In genomic region chr13:107252021-107252420, GRCh38 we compare ENCODE assay signal across 26 cellular contexts.
"Had no signal": no experiment of that assay in that cellular context is flagged by ENCODE, and none has a peak within 500 bp of the region (broad histone marks: within the 10 kb centered on the region; RNA-seq: fewer than 3 reads in every experiment).

No MANE protein-coding gene starts in this region.

- H3K36me3 ChIP-seq: ascending aorta, breast epithelium, cardiac muscle cell, colonic mucosa, WERI-Rb-1 had no signal

- H3K27ac ChIP-seq: ascending aorta, breast epithelium, cardiac muscle cell, colonic mucosa, WERI-Rb-1 had no signal

- H3K9me3 ChIP-seq: ascending aorta, breast epithelium, colonic mucosa had no signal

- H3K4me3 ChIP-seq: ascending aorta, breast epithelium, cardiac muscle cell, colonic mucosa had no signal

- H3K4me1 Mint-ChIP-seq: activated B cell treated with CpG ODN at 0.5 μM for 24 hours; activated naive CD4-positive, alpha-beta T cell treated with anti-CD3 and anti-CD28 coated beads, Interleukin-2, amount 10 ng/mL, durations not matched to agents 7 days and 5 days; activated naive CD8-positive, alpha-beta T cell treated with anti-CD3 and anti-CD28 coated beads, Interleukin-2, amount 10 ng/mL, durations not matched to agents 7 days and 5 days; activated T-helper 17 cell treated with anti-CD3 and anti-CD28 coated beads, Interleukin-2, amount 50 U/mL, for 72 hours; T-helper 17 cell had no signal

- H3K27me3 ChIP-seq: ascending aorta, breast epithelium, cardiac muscle cell, colonic mucosa had no signal

- H3K4me1 ChIP-seq: ascending aorta, breast epithelium, colonic mucosa had no signal

- H3K27ac Mint-ChIP-seq: activated B cell treated with CpG ODN at 0.5 μM for 24 hours; activated CD8-positive, alpha-beta T cell treated with anti-CD3 and anti-CD28 coated beads for 36 hours; activated naive CD4-positive, alpha-beta T cell treated with anti-CD3 and anti-CD28 coated beads, Interleukin-2, amount 10 ng/mL, durations not matched to agents 7 days and 5 days; activated naive CD4-positive, alpha-beta T cell treated with anti-CD3 and anti-CD28 coated beads, Interleukin-2, amount 50 U/mL, for 72 hours; activated naive CD8-positive, alpha-beta T cell treated with anti-CD3 and anti-CD28 coated beads, Interleukin-2, amount 10 ng/mL, durations not matched to agents 7 days and 5 days; activated T-helper 17 cell treated with anti-CD3 and anti-CD28 coated beads, Interleukin-2, amount 50 U/mL, for 72 hours; brain; T-helper 17 cell; T-helper 2 cell treated with Interferon-gamma antibody and Interleukin-4, amounts not matched to agents 5 μg/mL and 100 μg/mL, for 36 hours had no signal

- H3K27me3 Mint-ChIP-seq: activated B cell treated with CpG ODN at 0.5 μM for 24 hours; activated CD8-positive, alpha-beta T cell treated with anti-CD3 and anti-CD28 coated beads for 36 hours; activated naive CD4-positive, alpha-beta T cell treated with anti-CD3 and anti-CD28 coated beads, Interleukin-2, amount 10 ng/mL, durations not matched to agents 7 days and 5 days; activated T-helper 17 cell treated with anti-CD3 and anti-CD28 coated beads, Interleukin-2, amount 50 U/mL, for 72 hours; brain; T-helper 17 cell had no signal

- DNase-seq: activated B cell treated with CpG ODN at 0.5 μM for 24 hours; activated CD4-positive, alpha-beta T cell treated with anti-CD3 and anti-CD28 coated beads for 48 hours; activated CD4-positive, alpha-beta T cell treated with anti-CD3 and anti-CD28 coated beads, Interleukin-2, amount 50 U/mL, for 1 hour; activated CD4-positive, alpha-beta T cell treated with anti-CD3 and anti-CD28 coated beads, Interleukin-2, amount 50 U/mL, for 48 hours; activated CD8-positive, alpha-beta memory T cell treated with anti-CD3 and anti-CD28 coated beads for 24 hours; activated CD8-positive, alpha-beta T cell treated with anti-CD3 and anti-CD28 coated beads for 36 hours; activated effector memory CD4-positive, alpha-beta T cell treated with Interleukin-2 at 50 U/mL for 16 hours; activated naive CD4-positive, alpha-beta T cell treated with anti-CD3 and anti-CD28 coated beads, Interleukin-2, amount 10 ng/mL, durations not matched to agents 7 days and 5 days; activated naive CD8-positive, alpha-beta T cell treated with anti-CD3 and anti-CD28 coated beads, Interleukin-2, amount 10 ng/mL, durations not matched to agents 7 days and 5 days; activated T-cell treated with anti-CD3 and anti-CD28 coated beads, Interleukin-2, amount 50 U/mL, for 4 hours; central memory CD4-positive, alpha-beta T cell; cerebellar nuclear complex; colonic mucosa; effector CD8-positive, alpha-beta T cell; foreskin fibroblast; T-helper 1 cell; T-helper 17 cell; T1000; WERI-Rb-1 had no signal

- H3K4me3 Mint-ChIP-seq: activated B cell treated with CpG ODN at 0.5 μM for 24 hours; activated CD8-positive, alpha-beta T cell treated with anti-CD3 and anti-CD28 coated beads for 36 hours; activated naive CD4-positive, alpha-beta T cell treated with anti-CD3 and anti-CD28 coated beads, Interleukin-2, amount 10 ng/mL, durations not matched to agents 7 days and 5 days; activated naive CD8-positive, alpha-beta T cell treated with anti-CD3 and anti-CD28 coated beads, Interleukin-2, amount 10 ng/mL, durations not matched to agents 7 days and 5 days; activated T-cell treated with anti-CD3 and anti-CD28 coated beads, Interleukin-2, amount 50 U/mL, for 4 hours; activated T-helper 17 cell treated with anti-CD3 and anti-CD28 coated beads, Interleukin-2, amount 50 U/mL, for 72 hours; brain; T-helper 17 cell; T-helper 2 cell treated with Interferon-gamma antibody and Interleukin-4, amounts not matched to agents 5 μg/mL and 100 μg/mL, for 36 hours had no signal

- H3K9me3 Mint-ChIP-seq: activated naive CD4-positive, alpha-beta T cell treated with anti-CD3 and anti-CD28 coated beads, Interleukin-2, amount 10 ng/mL, durations not matched to agents 7 days and 5 days; activated naive CD8-positive, alpha-beta T cell treated with anti-CD3 and anti-CD28 coated beads, Interleukin-2, amount 10 ng/mL, durations not matched to agents 7 days and 5 days; activated T-cell treated with anti-CD3 and anti-CD28 coated beads, Interleukin-2, amount 50 U/mL, for 4 hours; activated T-helper 17 cell treated with anti-CD3 and anti-CD28 coated beads, Interleukin-2, amount 50 U/mL, for 72 hours; brain; T-helper 2 cell treated with Interferon-gamma antibody and Interleukin-4, amounts not matched to agents 5 μg/mL and 100 μg/mL, for 36 hours had no signal

- H3K36me3 Mint-ChIP-seq: activated naive CD4-positive, alpha-beta T cell treated with anti-CD3 and anti-CD28 coated beads, Interleukin-2, amount 10 ng/mL, durations not matched to agents 7 days and 5 days; activated naive CD4-positive, alpha-beta T cell treated with anti-CD3 and anti-CD28 coated beads, Interleukin-2, amount 50 U/mL, for 72 hours; activated naive CD8-positive, alpha-beta T cell treated with anti-CD3 and anti-CD28 coated beads, Interleukin-2, amount 10 ng/mL, durations not matched to agents 7 days and 5 days; brain had no signal
